In the genomic region with DNA sequence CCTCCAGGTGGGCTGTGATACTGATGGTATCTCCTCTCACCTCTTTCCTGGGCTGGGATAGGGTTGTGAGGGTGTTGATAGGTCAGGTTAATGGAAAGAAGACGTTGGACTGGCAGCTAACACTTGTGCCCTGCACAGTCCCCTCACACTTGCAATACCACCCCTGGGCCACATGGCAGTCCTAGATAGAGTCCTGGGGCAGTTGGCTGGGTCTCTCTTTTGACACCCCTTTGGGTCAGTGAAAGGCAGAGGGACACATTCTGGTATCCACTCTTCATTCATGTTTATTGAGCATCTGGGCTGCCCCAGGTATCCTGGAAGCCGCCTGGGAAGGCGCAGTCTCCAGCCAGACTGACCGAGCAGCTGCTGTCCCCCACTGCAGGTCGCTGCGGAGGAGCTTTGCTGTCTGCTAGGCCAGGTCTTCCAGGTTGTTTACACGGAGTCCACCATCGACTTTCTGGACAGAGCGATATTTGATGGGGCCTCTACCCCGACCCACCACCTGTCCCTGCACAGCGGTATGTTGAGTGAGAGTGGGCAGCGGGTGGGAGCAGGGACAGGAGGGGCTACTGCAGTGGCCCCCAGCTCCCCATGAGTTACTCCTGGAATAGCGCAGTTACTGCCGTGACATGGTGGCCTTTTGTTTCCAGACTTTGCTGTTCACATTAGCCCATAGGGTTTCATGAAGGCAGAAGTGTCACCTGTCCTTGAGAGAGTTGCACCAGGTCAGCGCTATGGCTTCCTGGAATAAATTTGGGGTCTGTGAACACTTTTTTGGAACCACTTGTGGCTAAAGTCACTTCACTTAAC, we compare ENCODE assay signal across 2 cellular contexts.
TF ChIP-seq lines count a peak whose summit lies in the region.

No MANE protein-coding gene starts in this region.

TF ChIP-seq in SK-N-SH, 30 proteins besides CTCF, POLR2A, EP300 and RAD21 (continued from another document):
- TF ChIP-seq TCF12 (IDR thresholded peaks at IDR 0.05) (no peak), RCOR1 (IDR thresholded peaks at IDR 0.05; ENCODE audit: low read length) (no peak), EZH2phosphoT487 (IDR thresholded peaks at IDR 0.05; ENCODE audit: borderline replicate concordance, low read depth) (no peak), MXI1 (IDR thresholded peaks at IDR 0.05; ENCODE audit: low read depth, low read length) (no peak), JUND (IDR thresholded peaks at IDR 0.05) (no peak), POLR2AphosphoS5 (IDR thresholded peaks at IDR 0.05; ENCODE audit: low read depth, low read length) (no peak), FOXJ3 (CRISPR knock-in tag; IDR thresholded peaks at IDR 0.05) (no peak)
- TF ChIP-seq, protein P1, sequence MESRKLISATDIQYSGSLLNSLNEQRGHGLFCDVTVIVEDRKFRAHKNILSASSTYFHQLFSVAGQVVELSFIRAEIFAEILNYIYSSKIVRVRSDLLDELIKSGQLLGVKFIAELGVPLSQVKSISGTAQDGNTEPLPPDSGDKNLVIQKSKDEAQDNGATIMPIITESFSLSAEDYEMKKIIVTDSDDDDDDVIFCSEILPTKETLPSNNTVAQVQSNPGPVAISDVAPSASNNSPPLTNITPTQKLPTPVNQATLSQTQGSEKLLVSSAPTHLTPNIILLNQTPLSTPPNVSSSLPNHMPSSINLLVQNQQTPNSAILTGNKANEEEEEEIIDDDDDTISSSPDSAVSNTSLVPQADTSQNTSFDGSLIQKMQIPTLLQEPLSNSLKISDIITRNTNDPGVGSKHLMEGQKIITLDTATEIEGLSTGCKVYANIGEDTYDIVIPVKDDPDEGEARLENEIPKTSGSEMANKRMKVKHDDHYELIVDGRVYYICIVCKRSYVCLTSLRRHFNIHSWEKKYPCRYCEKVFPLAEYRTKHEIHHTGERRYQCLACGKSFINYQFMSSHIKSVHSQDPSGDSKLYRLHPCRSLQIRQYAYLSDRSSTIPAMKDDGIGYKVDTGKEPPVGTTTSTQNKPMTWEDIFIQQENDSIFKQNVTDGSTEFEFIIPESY (IDR thresholded peaks at IDR 0.05; ENCODE audit: borderline replicate concordance, low read depth) = no peak
- TF ChIP-seq, protein P2, sequence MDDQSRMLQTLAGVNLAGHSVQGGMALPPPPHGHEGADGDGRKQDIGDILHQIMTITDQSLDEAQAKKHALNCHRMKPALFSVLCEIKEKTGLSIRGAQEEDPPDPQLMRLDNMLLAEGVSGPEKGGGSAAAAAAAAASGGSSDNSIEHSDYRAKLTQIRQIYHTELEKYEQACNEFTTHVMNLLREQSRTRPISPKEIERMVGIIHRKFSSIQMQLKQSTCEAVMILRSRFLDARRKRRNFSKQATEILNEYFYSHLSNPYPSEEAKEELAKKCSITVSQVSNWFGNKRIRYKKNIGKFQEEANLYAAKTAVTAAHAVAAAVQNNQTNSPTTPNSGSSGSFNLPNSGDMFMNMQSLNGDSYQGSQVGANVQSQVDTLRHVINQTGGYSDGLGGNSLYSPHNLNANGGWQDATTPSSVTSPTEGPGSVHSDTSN (IDR thresholded peaks at IDR 0.05) = no peak
TF ChIP-seq in SK-N-SH: peak in this region for 0.

TF ChIP-seq in SK-N-SH treated with all-trans-retinoic acid at 6 μM for 48 hours, 23 proteins besides CTCF, POLR2A, EP300 and RAD21:
- TF ChIP-seq, protein P3, sequence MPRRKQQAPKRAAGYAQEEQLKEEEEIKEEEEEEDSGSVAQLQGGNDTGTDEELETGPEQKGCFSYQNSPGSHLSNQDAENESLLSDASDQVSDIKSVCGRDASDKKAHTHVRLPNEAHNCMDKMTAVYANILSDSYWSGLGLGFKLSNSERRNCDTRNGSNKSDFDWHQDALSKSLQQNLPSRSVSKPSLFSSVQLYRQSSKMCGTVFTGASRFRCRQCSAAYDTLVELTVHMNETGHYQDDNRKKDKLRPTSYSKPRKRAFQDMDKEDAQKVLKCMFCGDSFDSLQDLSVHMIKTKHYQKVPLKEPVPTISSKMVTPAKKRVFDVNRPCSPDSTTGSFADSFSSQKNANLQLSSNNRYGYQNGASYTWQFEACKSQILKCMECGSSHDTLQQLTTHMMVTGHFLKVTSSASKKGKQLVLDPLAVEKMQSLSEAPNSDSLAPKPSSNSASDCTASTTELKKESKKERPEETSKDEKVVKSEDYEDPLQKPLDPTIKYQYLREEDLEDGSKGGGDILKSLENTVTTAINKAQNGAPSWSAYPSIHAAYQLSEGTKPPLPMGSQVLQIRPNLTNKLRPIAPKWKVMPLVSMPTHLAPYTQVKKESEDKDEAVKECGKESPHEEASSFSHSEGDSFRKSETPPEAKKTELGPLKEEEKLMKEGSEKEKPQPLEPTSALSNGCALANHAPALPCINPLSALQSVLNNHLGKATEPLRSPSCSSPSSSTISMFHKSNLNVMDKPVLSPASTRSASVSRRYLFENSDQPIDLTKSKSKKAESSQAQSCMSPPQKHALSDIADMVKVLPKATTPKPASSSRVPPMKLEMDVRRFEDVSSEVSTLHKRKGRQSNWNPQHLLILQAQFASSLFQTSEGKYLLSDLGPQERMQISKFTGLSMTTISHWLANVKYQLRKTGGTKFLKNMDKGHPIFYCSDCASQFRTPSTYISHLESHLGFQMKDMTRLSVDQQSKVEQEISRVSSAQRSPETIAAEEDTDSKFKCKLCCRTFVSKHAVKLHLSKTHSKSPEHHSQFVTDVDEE (CRISPR knock-in tag; IDR thresholded peaks at IDR 0.05) = no peak
- no peak for TF ChIP-seq ZFP30 (CRISPR knock-in tag; IDR thresholded peaks at IDR 0.05)
- TF ChIP-seq ZFP3 (CRISPR knock-in tag; IDR thresholded peaks at IDR 0.05) = no peak
- TF ChIP-seq, protein P4, sequence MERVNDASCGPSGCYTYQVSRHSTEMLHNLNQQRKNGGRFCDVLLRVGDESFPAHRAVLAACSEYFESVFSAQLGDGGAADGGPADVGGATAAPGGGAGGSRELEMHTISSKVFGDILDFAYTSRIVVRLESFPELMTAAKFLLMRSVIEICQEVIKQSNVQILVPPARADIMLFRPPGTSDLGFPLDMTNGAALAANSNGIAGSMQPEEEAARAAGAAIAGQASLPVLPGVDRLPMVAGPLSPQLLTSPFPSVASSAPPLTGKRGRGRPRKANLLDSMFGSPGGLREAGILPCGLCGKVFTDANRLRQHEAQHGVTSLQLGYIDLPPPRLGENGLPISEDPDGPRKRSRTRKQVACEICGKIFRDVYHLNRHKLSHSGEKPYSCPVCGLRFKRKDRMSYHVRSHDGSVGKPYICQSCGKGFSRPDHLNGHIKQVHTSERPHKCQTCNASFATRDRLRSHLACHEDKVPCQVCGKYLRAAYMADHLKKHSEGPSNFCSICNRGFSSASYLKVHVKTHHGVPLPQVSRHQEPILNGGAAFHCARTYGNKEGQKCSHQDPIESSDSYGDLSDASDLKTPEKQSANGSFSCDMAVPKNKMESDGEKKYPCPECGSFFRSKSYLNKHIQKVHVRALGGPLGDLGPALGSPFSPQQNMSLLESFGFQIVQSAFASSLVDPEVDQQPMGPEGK (CRISPR knock-in tag; IDR thresholded peaks at IDR 0.05; ENCODE audit: borderline replicate concordance) = no peak
- no peak for TF ChIP-seq GLIS3 (CRISPR knock-in tag; IDR thresholded peaks at IDR 0.05)
- no peak for TF ChIP-seq CSDC2 (CRISPR knock-in tag; IDR thresholded peaks at IDR 0.05)
- TF ChIP-seq, protein P5, sequence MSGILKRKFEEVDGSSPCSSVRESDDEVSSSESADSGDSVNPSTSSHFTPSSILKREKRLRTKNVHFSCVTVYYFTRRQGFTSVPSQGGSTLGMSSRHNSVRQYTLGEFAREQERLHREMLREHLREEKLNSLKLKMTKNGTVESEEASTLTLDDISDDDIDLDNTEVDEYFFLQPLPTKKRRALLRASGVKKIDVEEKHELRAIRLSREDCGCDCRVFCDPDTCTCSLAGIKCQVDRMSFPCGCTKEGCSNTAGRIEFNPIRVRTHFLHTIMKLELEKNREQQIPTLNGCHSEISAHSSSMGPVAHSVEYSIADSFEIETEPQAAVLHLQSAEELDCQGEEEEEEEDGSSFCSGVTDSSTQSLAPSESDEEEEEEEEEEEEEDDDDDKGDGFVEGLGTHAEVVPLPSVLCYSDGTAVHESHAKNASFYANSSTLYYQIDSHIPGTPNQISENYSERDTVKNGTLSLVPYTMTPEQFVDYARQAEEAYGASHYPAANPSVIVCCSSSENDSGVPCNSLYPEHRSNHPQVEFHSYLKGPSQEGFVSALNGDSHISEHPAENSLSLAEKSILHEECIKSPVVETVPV (CRISPR knock-in tag; IDR thresholded peaks at IDR 0.05) = no peak
- TF ChIP-seq, protein P6, sequence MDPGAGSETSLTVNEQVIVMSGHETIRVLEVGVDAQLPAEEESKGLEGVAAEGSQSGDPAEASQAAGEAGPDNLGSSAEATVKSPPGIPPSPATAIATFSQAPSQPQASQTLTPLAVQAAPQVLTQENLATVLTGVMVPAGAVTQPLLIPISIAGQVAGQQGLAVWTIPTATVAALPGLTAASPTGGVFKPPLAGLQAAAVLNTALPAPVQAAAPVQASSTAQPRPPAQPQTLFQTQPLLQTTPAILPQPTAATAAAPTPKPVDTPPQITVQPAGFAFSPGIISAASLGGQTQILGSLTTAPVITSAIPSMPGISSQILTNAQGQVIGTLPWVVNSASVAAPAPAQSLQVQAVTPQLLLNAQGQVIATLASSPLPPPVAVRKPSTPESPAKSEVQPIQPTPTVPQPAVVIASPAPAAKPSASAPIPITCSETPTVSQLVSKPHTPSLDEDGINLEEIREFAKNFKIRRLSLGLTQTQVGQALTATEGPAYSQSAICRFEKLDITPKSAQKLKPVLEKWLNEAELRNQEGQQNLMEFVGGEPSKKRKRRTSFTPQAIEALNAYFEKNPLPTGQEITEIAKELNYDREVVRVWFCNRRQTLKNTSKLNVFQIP (CRISPR knock-in tag; IDR thresholded peaks at IDR 0.05; ENCODE audit: borderline replicate concordance, low read depth) = no peak
- TF ChIP-seq TCF4 (CRISPR knock-in tag; IDR thresholded peaks at IDR 0.05; ENCODE audit: borderline replicate concordance) = no peak
- no peak for TF ChIP-seq SNAI2 (CRISPR knock-in tag; IDR thresholded peaks at IDR 0.05)
- no peak for TF ChIP-seq ZNF70 (CRISPR knock-in tag; IDR thresholded peaks at IDR 0.05)
- TF ChIP-seq PPARA (CRISPR knock-in tag; IDR thresholded peaks at IDR 0.05; ENCODE audit: borderline replicate concordance) = no peak
